8 cellular contexts compared by ENCODE assay signal in genomic region chr3:189272500-189273119, GRCh38.
DNase-seq lines count a peak whose midpoint lies in the region; ATAC-seq, FAIRE-seq and TF ChIP-seq lines count a peak whose summit lies in the region.

No MANE protein-coding gene starts in this region.

- intact Hi-C loops in HepG2 (cut with micrococcal nuclease; ENCODE audit: unreplicated experiment) (no loop called here), right lobe of liver (cut with DNase I) (no loop called here), natural killer cell (cut with micrococcal nuclease) (no loop called here)

- H3K79me2 ChIP-seq in HepG2 (ENCODE audit: insufficient read depth, low read length) = no peaks in the 10 kb centered on the region

- in situ Hi-C loops in HepG2 (cut with HindIII; ENCODE audit: extremely low pct_ligation_motif_present, low pct_unique_long_range_greater_than_20kb) = loop anchor here (5.0 kb wide), 1 partner anchor 675 kb away; no protein-coding TSS in a partner anchor

- H3K9me3 Mint-ChIP-seq in chondrocyte (ENCODE audit: low read depth) = no peaks in the 10 kb centered on the region
- H3K9me3 Mint-ChIP-seq in natural killer cell = peaks cover 0 to 2% of the 10 kb centered on the region in 2 donors

- TF ChIP-seq POLR2A in HepG2 (IDR thresholded peaks at IDR 0.05; ENCODE audit: insufficient read depth in 1 of 2, low read depth in 2 of 2, low read length in 2 of 2) (no peak), right lobe of liver (IDR thresholded peaks at IDR 0.05) (no peak)

- H3K4me3 ChIP-seq in HepG2 (replicated peaks in 1 of 3; ENCODE audit: insufficient read depth in 1 of 3, low read depth in 2 of 3, low read length in 3 of 3) (no peak overlapping the region), right lobe of liver (no peak overlapping the region)

- CTCF ChIA-PET in HepG2 (lab: Yijun Ruan, JAX; ENCODE audit: low intra/inter-chr PET ratio, low total read pairs) = no interaction called here

- no peak overlapping the region for H3K27ac Mint-ChIP-seq in chondrocyte (ENCODE audit: unreplicated experiment)
- H3K27ac Mint-ChIP-seq in natural killer cell = no peak overlapping the region

- no peaks in the 10 kb centered on the region for H3K27me3 ChIP-seq in HepG2 (ENCODE audit: control insufficient read depth in 1 of 2, insufficient read depth in 2 of 2, low read length in 2 of 2)
- H3K27me3 ChIP-seq in right lobe of liver = no peaks in the 10 kb centered on the region

- under 1% methylated on average over 4 of the region's 4 CpGs for WGBS in HepG2 (ENCODE audit: low lambda C conversion rate)
- WGBS in right lobe of liver (ENCODE audit: insufficient coverage, low coverage, low lambda C conversion rate, missing lambda C conversion rate) = 55% methylated on average over 3 of the region's 4 CpGs

- TF ChIP-seq RAD21 in HepG2 (CRISPR knock-in tag; IDR thresholded peaks at IDR 0.05) = no peak

- H3K27me3 Mint-ChIP-seq in chondrocyte (ENCODE audit: low read depth) (no peaks in the 10 kb centered on the region), natural killer cell (ENCODE audit: low read depth in 2 of 2) (peaks cover 0 to 8% of the 10 kb centered on the region in 2 donors)

- H3K4me3 Mint-ChIP-seq in chondrocyte (ENCODE audit: unreplicated experiment) (no peak overlapping the region), natural killer cell (no peak overlapping the region)

- H3K36me3 ChIP-seq in HepG2 (replicated peaks in 1 of 2; ENCODE audit: control insufficient read depth in 1 of 2, insufficient read depth in 2 of 2, low read length in 2 of 2) (no peaks in the 10 kb centered on the region), right lobe of liver (no peaks in the 10 kb centered on the region)

- POLR2A ChIA-PET in HepG2 (lab: Yijun Ruan, JAX) = no interaction called here

- TF ChIP-seq EP300 in HepG2 (IDR thresholded peaks at IDR 0.05; ENCODE audit: low read depth in 2 of 2, low read length in 2 of 2) (no peak), HepG2 (CRISPR knock-in tag; IDR thresholded peaks at IDR 0.05; ENCODE audit: borderline replicate concordance) (no peak)

- H3K4me1 Mint-ChIP-seq in chondrocyte (ENCODE audit: low read depth) = peaks cover 29% of the 10 kb centered on the region
- no peaks in the 10 kb centered on the region for H3K4me1 Mint-ChIP-seq in natural killer cell

- no peak overlapping the region for H2AFZ ChIP-seq in HepG2 (ENCODE audit: low read length)

- H4K20me1 ChIP-seq in HepG2 (ENCODE audit: insufficient read depth, low read length) = no peaks in the 10 kb centered on the region

- H3K27ac ChIP-seq in HepG2 (ENCODE audit: extremely low read length, insufficient read depth, low read length) = no peak overlapping the region
- no peak overlapping the region for H3K27ac ChIP-seq in right lobe of liver

- H3K9ac ChIP-seq in HepG2 (ENCODE audit: insufficient read depth, low read depth, low read length) = no peak overlapping the region

- BruUV-seq in HepG2 (replicated peaks; lab: Mats Ljungman, UMichigan) = no TSS peak

- H3K4me1 ChIP-seq in HepG2 (ENCODE audit: insufficient read depth, low read length) = no peaks in the 10 kb centered on the region
- no peaks in the 10 kb centered on the region for H3K4me1 ChIP-seq in right lobe of liver

- H3K9me3 ChIP-seq in HepG2 (ENCODE audit: low read length) = no peaks in the 10 kb centered on the region
- H3K9me3 ChIP-seq in right lobe of liver = no peaks in the 10 kb centered on the region

- peak; percentile 81 for ATAC-seq in HepG2
- no peak for ATAC-seq in right lobe of liver
- no peak for ATAC-seq in natural killer cell

- no peak for FAIRE-seq in HepG2 (lab: Jason Lieb, UNC)

- no peak overlapping the region for H3K4me2 ChIP-seq in HepG2 (ENCODE audit: low read depth, low read length)

- peak; percentile 49 for TF ChIP-seq CTCF in HepG2 (CRISPR knock-in tag; IDR thresholded peaks at IDR 0.05)
- TF ChIP-seq CTCF in right lobe of liver (IDR thresholded peaks at IDR 0.05) = no peak
- peak; percentile 71 for TF ChIP-seq CTCF in chondrocyte (IDR thresholded peaks at IDR 0.05)
- no peak for TF ChIP-seq CTCF in natural killer cell (IDR thresholded peaks at IDR 0.05)

- no peaks in the 10 kb centered on the region for H3K36me3 Mint-ChIP-seq in chondrocyte (ENCODE audit: low read depth)
- no peaks in the 10 kb centered on the region for H3K36me3 Mint-ChIP-seq in natural killer cell

- DNase-seq in HepG2 (ENCODE audit: low spot score) = no peak
- DNase-seq in right lobe of liver = no peak
- peak; percentile 22 for DNase-seq in NCI-H510A (lab: John Stamatoyannopoulos, UW)
- no peak for DNase-seq in chondrocyte (ENCODE audit: low spot score)
- no peak for DNase-seq in stimulated activated CD4-positive, alpha-beta T cell treated with anti-CD3 and anti-CD28 coated beads, Interleukin-4, amount 100 ng/mL, for 4 hours
- no peak for DNase-seq in natural killer cell
- no peak for DNase-seq in amygdala (lab: John Stamatoyannopoulos, UW)
- no peak for DNase-seq in activated CD4-positive, CD25-positive, alpha-beta regulatory T cell treated with anti-CD3 and anti-CD28 coated beads, Interleukin-2, amount 50 U/mL, for 72 hours

TF ChIP-seq in HepG2, 621 proteins besides CTCF, POLR2A, EP300 and RAD21:
- TF ChIP-seq STAG1 (CRISPR knock-in tag; IDR thresholded peaks at IDR 0.05) (peak; percentile 38), ZNF512 (CRISPR knock-in tag; IDR thresholded peaks at IDR 0.05) (0 out of 2 replicates have a peak, but pooled peaks have one; percentile 42), TSC22D2 (CRISPR knock-in tag; IDR thresholded peaks at IDR 0.05; ENCODE audit: borderline replicate concordance) (no peak)

Comparison
In these comparisons a context has a peak if more than half of its experiments do, and no peak if none do; other contexts are left out.
1. CTCF ChIP-seq: peak in HepG2 (single experiment) and chondrocyte (single experiment); none in right lobe of liver (0 of 4) and natural killer cell (single experiment).